ENCODE assay signal across 12 cellular contexts in genomic region chr1:35576061-35576765, GRCh38. TPM values are rescaled to one million over a fixed set of nuclear protein-coding genes. Genes with fewer than 3 reads are reported as not detected.
DNase-seq lines count a peak whose midpoint lies in the region; ATAC-seq and TF ChIP-seq lines count a peak whose summit lies in the region.
"Had no signal": no experiment of that assay in that cellular context is flagged by ENCODE, and none has a peak within 500 bp of the region (broad histone marks: within the 10 kb centered on the region; RNA-seq: fewer than 3 reads in every experiment).

No MANE protein-coding gene starts in this region.

- BruUV-seq in Panc1 (replicated peaks; lab: Mats Ljungman, UMichigan), result TSS peak; percentile 59

- in situ Hi-C loops in Panc1 (cut with HindIII; ENCODE audit: low pct_unique_long_range_greater_than_20kb, low sequenced_read_pairs), result no loop called here

- ATAC-seq in Panc1, result no peak
- no peak for ATAC-seq in GM18873 (IDR thresholded peaks at IDR 0.05; ENCODE audit: low FRiP score, unreplicated experiment)
- no peak for ATAC-seq in HG03108 (IDR thresholded peaks at IDR 0.05; ENCODE audit: unreplicated experiment)

- no peak for DNase-seq in activated CD4-positive, alpha-beta T cell treated with anti-CD3 and anti-CD28 coated beads, Interleukin-2, amount 10 ng/mL, durations not matched to agents 24 days and 14 days
- no peak for DNase-seq in activated CD4-positive, alpha-beta T cell treated with anti-CD3 and anti-CD28 coated beads, Interleukin-2, amount 50 U/mL, for 1 hour
- DNase-seq in Panc1 (ENCODE audit: low read depth, low spot score), result no peak
- DNase-seq in endothelial cell (ENCODE audit: low spot score), result no peak
- no peak for DNase-seq in smooth muscle cell (lab: John Stamatoyannopoulos, UW; ENCODE audit: unreplicated experiment)
- DNase-seq in RKO (ENCODE audit: low spot score), result no peak
- DNase-seq: caudate nucleus; foreskin keratinocyte; MM.1S; stimulated activated CD4-positive, alpha-beta T cell treated with anti-CD3 and anti-CD28 coated beads, Interleukin-1b, Interleukin-23, amount 100 ng/mL, for 48 hours had no signal

- H3K36me3 Mint-ChIP-seq in activated CD4-positive, alpha-beta T cell treated with anti-CD3 and anti-CD28 coated beads, Interleukin-2, amount 10 ng/mL, durations not matched to agents 24 days and 14 days (ENCODE audit: low read depth), result peaks cover 1% of the 10 kb centered on the region
- H3K36me3 Mint-ChIP-seq in endothelial cell (ENCODE audit: low read depth, unreplicated experiment), result peaks cover 17% of the 10 kb centered on the region

- H3K27me3 Mint-ChIP-seq in activated CD4-positive, alpha-beta T cell treated with anti-CD3 and anti-CD28 coated beads, Interleukin-2, amount 10 ng/mL, durations not matched to agents 24 days and 14 days, result peaks cover 29% of the 10 kb centered on the region
- peaks cover 25% of the 10 kb centered on the region for H3K27me3 Mint-ChIP-seq in endothelial cell (ENCODE audit: unreplicated experiment)

- no peaks in the 10 kb centered on the region for H3K9me3 Mint-ChIP-seq in activated CD4-positive, alpha-beta T cell treated with anti-CD3 and anti-CD28 coated beads, Interleukin-2, amount 10 ng/mL, durations not matched to agents 24 days and 14 days
- H3K9me3 Mint-ChIP-seq in endothelial cell (ENCODE audit: unreplicated experiment), result no peaks in the 10 kb centered on the region

- peaks cover 3% of the 10 kb centered on the region for H3F3A ChIP-seq in smooth muscle cell (ENCODE audit: low read depth)

- H3K27ac Mint-ChIP-seq in activated CD4-positive, alpha-beta T cell treated with anti-CD3 and anti-CD28 coated beads, Interleukin-2, amount 10 ng/mL, durations not matched to agents 24 days and 14 days, result peak overlapping the region; percentile 74
- H3K27ac Mint-ChIP-seq in endothelial cell (ENCODE audit: unreplicated experiment), result no peak overlapping the region

- CTCF ChIA-PET in Panc1 (lab: Charles Lee), result no interaction called here

- H3K79me2 ChIP-seq in smooth muscle cell (ENCODE audit: low read depth), result no peaks in the 10 kb centered on the region

- H3K4me1 ChIP-seq in Panc1 (ENCODE audit: control insufficient read depth, insufficient read depth, low read length) (peaks cover 4% of the 10 kb centered on the region), smooth muscle cell (ENCODE audit: low read depth) (peaks cover 12% of the 10 kb centered on the region)

- H3K9ac ChIP-seq in smooth muscle cell (ENCODE audit: low read depth), result no peak overlapping the region

- H3K9me3 ChIP-seq in Panc1 (ENCODE audit: control insufficient read depth, insufficient read depth, low read depth, low read length) (no peaks in the 10 kb centered on the region), smooth muscle cell (replicated peaks; ENCODE audit: low read depth) (no peaks in the 10 kb centered on the region)

- peak overlapping the region; percentile 85 for H3K4me2 ChIP-seq in smooth muscle cell

- H3K4me3 ChIP-seq in Panc1 (ENCODE audit: low read depth in 2 of 2, low read length in 2 of 2), result no peak overlapping the region
- no peak overlapping the region for H3K4me3 ChIP-seq in smooth muscle cell

- TF ChIP-seq CTCF in Panc1 (IDR thresholded peaks at IDR 0.05) (no peak), endothelial cell (IDR thresholded peaks at IDR 0.05; ENCODE audit: unreplicated experiment) (no peak), smooth muscle cell (IDR thresholded peaks at IDR 0.05; ENCODE audit: borderline replicate concordance, insufficient read depth, poor library complexity, severe bottlenecking) (no peak)

- no peaks in the 10 kb centered on the region for H3K27me3 ChIP-seq in Panc1 (ENCODE audit: control insufficient read depth, insufficient read depth, low read length)
- H3K27me3 ChIP-seq in smooth muscle cell (ENCODE audit: low read depth), result peaks cover 73% of the 10 kb centered on the region

- POLR2A ChIA-PET in Panc1 (lab: Charles Lee), result no interaction called here

- 48% methylated on average over 10 of the region's 10 CpGs for WGBS in smooth muscle cell (ENCODE audit: low lambda C conversion rate)

- H3K36me3 ChIP-seq in Panc1 (ENCODE audit: control insufficient read depth, insufficient read depth, low read length), result no peaks in the 10 kb centered on the region
- H3K36me3 ChIP-seq in smooth muscle cell (ENCODE audit: low read depth), result no peaks in the 10 kb centered on the region

- H3K27ac ChIP-seq in Panc1 (ENCODE audit: low read length), result no peak overlapping the region
- H3K27ac ChIP-seq in smooth muscle cell (ENCODE audit: low read depth), result no peak overlapping the region
- H3K27ac ChIP-seq: foreskin keratinocyte had no signal

- peaks cover 17% of the 10 kb centered on the region for H3K4me1 Mint-ChIP-seq in activated CD4-positive, alpha-beta T cell treated with anti-CD3 and anti-CD28 coated beads, Interleukin-2, amount 10 ng/mL, durations not matched to agents 24 days and 14 days
- peaks cover 25% of the 10 kb centered on the region for H3K4me1 Mint-ChIP-seq in endothelial cell (ENCODE audit: unreplicated experiment)

- no peak overlapping the region for H2AFZ ChIP-seq in smooth muscle cell (ENCODE audit: low read depth)

- H3K4me3 Mint-ChIP-seq in activated CD4-positive, alpha-beta T cell treated with anti-CD3 and anti-CD28 coated beads, Interleukin-2, amount 10 ng/mL, durations not matched to agents 24 days and 14 days, result peak overlapping the region; percentile 60
- peak overlapping the region; percentile 85 for H3K4me3 Mint-ChIP-seq in endothelial cell (ENCODE audit: unreplicated experiment)

- intact Hi-C loops in activated CD4-positive, alpha-beta T cell treated with anti-CD3 and anti-CD28 coated beads, Interleukin-2, amount 10 ng/mL, durations not matched to agents 24 days and 14 days (cut with micrococcal nuclease), result loop anchor here (5.0 kb wide), 1 partner anchor 66 kb away; the partner anchor contains the start of gene PSMB2
- intact Hi-C loops in Panc1 (cut with micrococcal nuclease; ENCODE audit: unreplicated experiment), result no loop called here

- no peaks in the 10 kb centered on the region for H4K20me1 ChIP-seq in smooth muscle cell (ENCODE audit: low read depth)

RNA-seq across cellular contexts. Expression of gene TFAP2E, which starts 3.1 kb away (rescaled TPM):
- 0.38 and 0.49 TPM in 2 replicates for total RNA-seq in activated CD4-positive, alpha-beta T cell treated with anti-CD3 and anti-CD28 coated beads, Interleukin-2, amount 10 ng/mL, durations not matched to agents 24 days and 14 days
- total RNA-seq in Panc1 (2021; ENCODE audit: unreplicated experiment) (3.2 TPM), endothelial cell (ENCODE audit: unreplicated experiment) (3.6 TPM), smooth muscle cell (0.36 and 1.2 TPM in 2 replicates)
- 2.9 TPM for polyA plus RNA-seq in Panc1 (2012; ENCODE audit: insufficient read length)
- polyA plus RNA-seq in smooth muscle cell, result 0.30 and 0.80 TPM in 2 replicates

RNA-seq across cellular contexts. Expression of gene NCDN, which starts 18.6 kb away (rescaled TPM):
- total RNA-seq in activated CD4-positive, alpha-beta T cell treated with anti-CD3 and anti-CD28 coated beads, Interleukin-2, amount 10 ng/mL, durations not matched to agents 24 days and 14 days, result 33.5 and 34.0 TPM in 2 replicates
- total RNA-seq in Panc1 (2021; ENCODE audit: unreplicated experiment), result 64.1 TPM
- polyA plus RNA-seq in Panc1 (2012; ENCODE audit: insufficient read length), result 75.4 TPM
- 21.6 TPM for total RNA-seq in endothelial cell (ENCODE audit: unreplicated experiment)
- 10.8 and 12.2 TPM in 2 replicates for total RNA-seq in smooth muscle cell
- polyA plus RNA-seq in smooth muscle cell, result 21.8 and 25.8 TPM in 2 replicates

RNA-seq across cellular contexts. Expression of gene KIAA0319L, which starts 19.0 kb away (rescaled TPM):
- 35.2 and 35.3 TPM in 2 replicates for total RNA-seq in activated CD4-positive, alpha-beta T cell treated with anti-CD3 and anti-CD28 coated beads, Interleukin-2, amount 10 ng/mL, durations not matched to agents 24 days and 14 days
- total RNA-seq in Panc1 (2021; ENCODE audit: unreplicated experiment) (60.0 TPM), endothelial cell (ENCODE audit: unreplicated experiment) (69.2 TPM), smooth muscle cell (33.6 and 37.0 TPM in 2 replicates)
- 42.7 TPM for polyA plus RNA-seq in Panc1 (2012; ENCODE audit: insufficient read length)
- polyA plus RNA-seq in smooth muscle cell, result 30.1 and 36.3 TPM in 2 replicates
